Comparison of ENCODE assay signal across 23 cellular contexts in the genomic region with DNA sequence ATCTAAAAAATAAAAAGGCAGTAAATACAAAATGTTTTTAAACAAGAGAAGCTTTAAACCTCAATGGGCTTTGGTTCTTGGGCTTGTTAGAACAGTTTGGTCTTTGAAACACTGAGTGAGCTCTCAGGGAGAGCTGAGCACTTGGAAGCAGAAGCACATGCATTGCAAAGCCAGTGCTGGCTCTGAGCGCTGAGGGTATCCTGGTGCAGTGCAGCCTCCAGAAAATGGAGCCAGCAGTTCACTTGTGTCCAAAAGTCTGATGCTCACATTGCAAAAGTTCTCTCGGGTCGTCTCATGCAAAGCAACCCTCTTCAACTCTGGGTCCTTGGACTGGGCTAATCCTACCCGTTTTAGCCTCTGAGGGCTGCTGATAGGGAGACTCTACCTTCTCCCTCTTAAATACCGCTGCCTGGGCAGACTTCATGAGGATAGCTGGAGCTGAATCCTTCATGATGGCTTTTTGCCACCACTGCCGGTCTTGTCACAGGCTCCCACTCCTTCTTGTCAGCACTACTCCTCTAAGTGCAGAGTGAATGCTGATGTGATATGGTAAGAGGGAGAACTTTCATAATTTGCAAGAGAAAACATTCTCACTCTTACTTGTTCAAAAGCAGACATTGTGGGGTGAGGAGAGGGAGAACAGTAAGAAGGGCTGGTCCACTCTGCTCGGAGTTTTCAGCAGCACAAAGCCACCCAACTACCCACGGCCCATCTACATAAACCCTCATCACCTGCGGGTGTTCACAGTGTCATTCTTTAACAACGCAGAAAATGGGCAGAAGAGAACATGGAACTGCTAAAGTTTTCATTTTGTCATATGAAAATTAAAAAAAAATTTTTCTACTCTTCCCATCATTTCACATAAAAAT. TPM values are rescaled to one million over a fixed set of nuclear protein-coding genes. Genes with fewer than 3 reads are reported as not detected.
A peak's percentile ranks its signal among the peaks of the same experiment; 100 is the strongest.
DNase-seq lines count a peak whose midpoint lies in the region; ATAC-seq and TF ChIP-seq lines count a peak whose summit lies in the region.
"Had no signal": no experiment of that assay in that cellular context is flagged by ENCODE, and none has a peak within 500 bp of the region (broad histone marks: within the 10 kb centered on the region; RNA-seq: fewer than 3 reads in every experiment).

No MANE protein-coding gene starts in this region.

- peaks cover 5% of the 10 kb centered on the region for H3K4me1 ChIP-seq in osteoblast (ENCODE audit: insufficient read depth, low read length)
- H3K4me1 ChIP-seq: BE2C, body of pancreas, pancreas had no signal

- intact Hi-C loops in left cardiac atrium (cut with DNase I) = no loop called here

- H3K4me3 ChIP-seq in osteoblast (ENCODE audit: insufficient read depth, low read length) = no peak overlapping the region
- H3K4me3 ChIP-seq: body of pancreas, coronary artery, hepatocyte, lung, pancreas, tibial nerve had no signal

- H3K27ac ChIP-seq in caudate nucleus (ENCODE audit: low read depth, low read length) = peak overlapping the region; percentile 48
- no peak overlapping the region for H3K27ac ChIP-seq in osteoblast (ENCODE audit: low read depth, low read length)
- H3K27ac ChIP-seq: body of pancreas, coronary artery, hepatocyte, pancreas had no signal

- H3K79me2 ChIP-seq in osteoblast (ENCODE audit: insufficient read depth, low read length) = no peaks in the 10 kb centered on the region
- H3K79me2 ChIP-seq: hepatocyte had no signal

- no peaks in the 10 kb centered on the region for H3K9me3 ChIP-seq in osteoblast (ENCODE audit: low read depth, low read length)
- H3K9me3 ChIP-seq: BE2C, body of pancreas, pancreas, tibial nerve had no signal

- peak in 39 of 61 donors; percentile 2 to 78 (median 26) for DNase-seq in caudate nucleus (lab: John Stamatoyannopoulos, UW)
- peak; percentile 43 for DNase-seq in left cardiac atrium
- DNase-seq in osteoblast (ENCODE audit: insufficient read length, low spot score, missing footprints) = no peak
- DNase-seq in stimulated activated CD4-positive, alpha-beta T cell treated with anti-CD3 and anti-CD28 coated beads, Interleukin-4, amount 100 ng/mL, for 1 hour = no peak
- DNase-seq: activated T-cell treated with anti-CD3 and anti-CD28 coated beads, Interleukin-2, amount 50 U/mL, for 48 hours; BE2C; COR-L47; islet precursor cell; NCI-H82; pancreas; stimulated activated CD4-positive, alpha-beta T cell treated with anti-CD3 and anti-CD28 coated beads, Interleukin-1b, Interleukin-23, amount 100 ng/mL, for 48 hours; stimulated activated naive CD4-positive, alpha-beta T cell; T-cell had no signal

- H4K20me1 ChIP-seq in osteoblast (ENCODE audit: insufficient read depth, low read length) = no peaks in the 10 kb centered on the region

- TF ChIP-seq CTCF in osteoblast (IDR thresholded peaks at IDR 0.05; ENCODE audit: extremely low read depth, low read depth, low read length) = no peak

- peak overlapping the region; percentile 8 for H2AFZ ChIP-seq in osteoblast (ENCODE audit: low read length)
- H2AFZ ChIP-seq: hepatocyte had no signal

- ATAC-seq in left cardiac atrium (peak; percentile 94 to 96), HG03565 (IDR thresholded peaks at IDR 0.05; ENCODE audit: unreplicated experiment) (no peak), HG03457 (IDR thresholded peaks at IDR 0.05; ENCODE audit: unreplicated experiment) (no peak), GM21737 (IDR thresholded peaks at IDR 0.05; ENCODE audit: unreplicated experiment) (no peak)
- ATAC-seq: body of pancreas, T-cell had no signal

- no peaks in the 10 kb centered on the region for H3K27me3 ChIP-seq in osteoblast (ENCODE audit: insufficient read depth, low read length)
- H3K27me3 ChIP-seq: BE2C, body of pancreas, hepatocyte, pancreas, tibial nerve had no signal

- H3K36me3 ChIP-seq in osteoblast (ENCODE audit: insufficient read depth, low read length) = no peaks in the 10 kb centered on the region
- H3K36me3 ChIP-seq: BE2C, pancreas, tibial nerve had no signal

- no peak overlapping the region for H3K4me2 ChIP-seq in osteoblast (ENCODE audit: insufficient read depth, low read length)
- H3K4me2 ChIP-seq: hepatocyte had no signal

RNA-seq across cellular contexts. Expression of a gene that starts 42.2 kb away (rescaled TPM):
- total RNA-seq in left cardiac atrium (1 to 10 TPM; 3.6 to 6.2 TPM), osteoblast (9.7 and 11.2 TPM in 2 replicates)
- total RNA-seq: activated CD8-positive, alpha-beta memory T cell treated with anti-CD3 and anti-CD28 coated beads for 36 hours; OCI-LY7 had no signal

Comparison
In these comparisons a context has a peak if more than half of its experiments do, and no peak if none do; other contexts are left out.
1. DNase-seq: peak in caudate nucleus (39 of 61) and left cardiac atrium (single experiment); none in osteoblast (single experiment) and stimulated activated CD4-positive, alpha-beta T cell treated with anti-CD3 and anti-CD28 coated beads, Interleukin-4, amount 100 ng/mL, for 1 hour (single experiment).
2. ATAC-seq: peak in left cardiac atrium (2 of 2); none in HG03565 (single experiment), HG03457 (single experiment) and GM21737 (single experiment).